In the genomic region with DNA sequence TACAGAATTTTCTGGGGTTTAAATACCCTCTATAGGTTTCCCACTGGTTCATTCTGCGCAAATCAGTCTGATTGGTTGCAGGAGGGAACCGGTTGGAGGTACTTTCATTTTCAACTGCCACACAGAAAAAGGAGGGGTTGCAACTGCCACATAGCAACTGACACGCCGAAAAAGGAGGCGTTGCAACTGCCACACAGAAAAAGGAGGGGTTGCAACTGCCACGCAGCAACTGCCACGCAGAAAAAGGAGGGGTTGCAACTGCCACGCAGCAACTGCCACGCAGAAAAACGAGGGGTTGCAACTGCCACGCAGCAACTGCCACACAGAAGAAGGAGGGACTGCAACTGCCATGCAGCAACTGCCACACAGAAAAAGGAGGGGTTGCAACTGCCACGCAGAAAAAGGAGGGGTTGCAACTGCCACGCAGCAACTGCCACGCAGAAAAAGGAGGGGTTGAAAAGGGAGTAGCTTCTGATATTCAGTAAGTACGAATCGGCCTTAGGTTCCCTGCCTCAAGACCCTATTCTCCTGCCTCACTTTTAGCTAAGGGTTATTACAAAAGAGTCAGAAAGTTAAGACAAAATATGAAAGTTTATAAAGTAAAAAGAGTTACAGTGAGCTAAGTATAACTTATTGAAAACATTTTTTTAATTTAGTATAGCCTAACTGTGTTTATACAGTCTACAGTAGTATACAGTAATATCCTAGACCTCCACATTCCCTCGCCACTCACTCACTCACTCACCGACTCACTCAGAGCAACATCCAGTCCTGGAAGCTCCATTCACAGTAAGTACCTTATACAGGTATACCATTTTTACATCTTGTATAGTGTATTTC, we compare ENCODE assay signal across 1 cellular context.
TF ChIP-seq lines count a peak whose summit lies in the region.

No MANE protein-coding gene starts in this region.

TF ChIP-seq in GM23338, 12 proteins besides CTCF, POLR2A, EP300 and RAD21 (continued from another document):
- TF ChIP-seq, protein P1, sequence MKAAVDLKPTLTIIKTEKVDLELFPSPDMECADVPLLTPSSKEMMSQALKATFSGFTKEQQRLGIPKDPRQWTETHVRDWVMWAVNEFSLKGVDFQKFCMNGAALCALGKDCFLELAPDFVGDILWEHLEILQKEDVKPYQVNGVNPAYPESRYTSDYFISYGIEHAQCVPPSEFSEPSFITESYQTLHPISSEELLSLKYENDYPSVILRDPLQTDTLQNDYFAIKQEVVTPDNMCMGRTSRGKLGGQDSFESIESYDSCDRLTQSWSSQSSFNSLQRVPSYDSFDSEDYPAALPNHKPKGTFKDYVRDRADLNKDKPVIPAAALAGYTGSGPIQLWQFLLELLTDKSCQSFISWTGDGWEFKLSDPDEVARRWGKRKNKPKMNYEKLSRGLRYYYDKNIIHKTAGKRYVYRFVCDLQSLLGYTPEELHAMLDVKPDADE (IDR thresholded peaks at IDR 0.05) = no peak
- TF ChIP-seq EZH2phosphoT487 (IDR thresholded peaks at IDR 0.05; ENCODE audit: unreplicated experiment) = no peak
- no peak for TF ChIP-seq JUNB (IDR thresholded peaks at IDR 0.05; ENCODE audit: unreplicated experiment)
- TF ChIP-seq STAT1 (IDR thresholded peaks at IDR 0.05; ENCODE audit: unreplicated experiment) = no peak
